1 cellular context compared by ENCODE assay signal in the genomic region with DNA sequence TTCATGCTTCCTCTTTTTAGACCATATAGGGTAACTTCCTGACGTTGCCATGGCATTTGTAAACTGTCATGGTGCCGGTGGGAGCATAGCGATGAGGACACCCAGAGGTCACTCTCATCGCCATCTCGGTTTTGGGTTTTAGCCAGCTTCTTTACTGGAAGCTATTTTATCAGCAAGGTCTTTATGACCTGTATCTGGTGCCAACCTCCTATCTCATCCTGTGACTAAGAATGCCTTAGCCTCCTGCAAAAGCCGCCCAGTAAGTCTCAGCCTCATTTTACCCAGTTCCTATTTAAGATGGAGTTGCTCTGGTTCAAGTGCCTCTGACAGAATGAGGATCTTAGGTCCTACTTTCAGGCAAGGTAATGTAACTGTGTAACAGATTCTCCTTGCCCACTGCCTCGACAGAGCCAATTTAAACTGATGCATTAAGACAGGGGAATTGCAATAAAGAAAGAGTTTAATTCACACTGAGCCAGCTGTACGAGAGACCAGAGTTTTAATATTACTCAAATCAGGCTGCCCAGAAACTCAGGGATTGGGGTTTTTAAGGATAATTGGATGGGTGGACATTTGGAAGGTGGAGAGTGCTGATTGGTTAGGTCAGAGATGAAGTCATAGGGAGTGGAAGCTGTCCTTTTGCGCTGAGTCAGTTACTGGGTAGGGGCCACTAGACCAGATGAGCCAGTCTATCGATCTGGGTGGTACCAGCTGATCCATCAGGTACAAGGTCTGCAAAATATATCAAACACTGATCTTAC.
TF ChIP-seq lines count a peak whose summit lies in the region.

No MANE protein-coding gene starts in this region.

TF ChIP-seq in K562, 482 proteins besides CTCF, POLR2A, EP300 and RAD21 (continues in another document):
- TF ChIP-seq ARID3A (IDR thresholded peaks at IDR 0.05; ENCODE audit: borderline replicate concordance, low read depth, low read length) (no peak), HNRNPLL (IDR thresholded peaks at IDR 0.05; ENCODE audit: low read depth, low read length, poor library complexity, severe bottlenecking) (no peak), SMAD3 (CRISPR knock-in tag; conservative IDR thresholded peaks at IDR 0.05) (peak; percentile 65; the same call in 1 of the 2 replicates), ZSCAN29 (IDR thresholded peaks at IDR 0.05) (no peak), NR2C1 (IDR thresholded peaks at IDR 0.05) (no peak; the same call in 1 of the 2 replicates), NR2C1 (tag; IDR thresholded peaks at IDR 0.05) (peak; percentile 91), HINFP (tag; conservative IDR thresholded peaks at IDR 0.05; ENCODE audit: low read depth) (0 out of 2 replicates have a peak, but pooled peaks have one; percentile 59), MAFF (IDR thresholded peaks at IDR 0.05; ENCODE audit: low read length) (peak; percentile 23; the same call in 1 of the 2 replicates), KAT2B (IDR thresholded peaks at IDR 0.05; ENCODE audit: low read depth, low read length) (no peak), ZNF707 (CRISPR knock-in tag; conservative IDR thresholded peaks at IDR 0.05) (peak; percentile 70; the same call in 1 of the 2 replicates), ZNF583 (CRISPR knock-in tag; IDR thresholded peaks at IDR 0.05) (peak; percentile 95), TRIM24 (IDR thresholded peaks at IDR 0.05) (peak in 1 of 2 experiments; percentile 32; a peak in 1 of 4 replicates), ZNF766 (CRISPR knock-in tag; conservative IDR thresholded peaks at IDR 0.05) (peak; percentile 95), ZNF79 (CRISPR knock-in tag; IDR thresholded peaks at IDR 0.05; ENCODE audit: low read depth) (peak; percentile 75; the same call in 1 of the 2 replicates), ZNF41 (CRISPR knock-in tag; conservative IDR thresholded peaks at IDR 0.05) (peak; percentile 82), ZNF668 (CRISPR knock-in tag; IDR thresholded peaks at IDR 0.05) (peak; percentile 92), FOS (IDR thresholded peaks at IDR 0.05; ENCODE audit: extremely low read depth, insufficient read length) (no peak), ZNF408 (CRISPR knock-in tag; IDR thresholded peaks at IDR 0.05; ENCODE audit: low read depth) (no peak), MEF2D (tag; conservative IDR thresholded peaks at IDR 0.05; ENCODE audit: low read depth) (peak; percentile 92), KLF13 (tag; IDR thresholded peaks at IDR 0.05; ENCODE audit: borderline replicate concordance, low read depth) (peak; percentile 68; the same call in 1 of the 2 replicates), CLOCK (CRISPR knock-in tag; IDR thresholded peaks at IDR 0.05; ENCODE audit: borderline replicate concordance) (peak; percentile 57; the same call in 1 of the 2 replicates), ZKSCAN3 (CRISPR knock-in tag; IDR thresholded peaks at IDR 0.05) (no peak), POU5F1 (IDR thresholded peaks at IDR 0.05; ENCODE audit: borderline replicate concordance, low read depth, low read length, partially characterized antibody) (no peak), TAF7 (tag; IDR thresholded peaks at IDR 0.05) (peak; percentile 89), ZNF316 (IDR thresholded peaks at IDR 0.05) (peak; percentile 91), TSHZ1 (CRISPR knock-in tag; IDR thresholded peaks at IDR 0.05) (peak; percentile 85), NFE2 (IDR thresholded peaks at IDR 0.05; ENCODE audit: low read depth) (peak; percentile 61), ZNF354B (CRISPR knock-in tag; IDR thresholded peaks at IDR 0.05) (no peak), HSF4 (CRISPR knock-in tag; IDR thresholded peaks at IDR 0.05; ENCODE audit: borderline replicate concordance) (peak; percentile 80; the same call in 1 of the 2 replicates)
- TF ChIP-seq, protein P1, sequence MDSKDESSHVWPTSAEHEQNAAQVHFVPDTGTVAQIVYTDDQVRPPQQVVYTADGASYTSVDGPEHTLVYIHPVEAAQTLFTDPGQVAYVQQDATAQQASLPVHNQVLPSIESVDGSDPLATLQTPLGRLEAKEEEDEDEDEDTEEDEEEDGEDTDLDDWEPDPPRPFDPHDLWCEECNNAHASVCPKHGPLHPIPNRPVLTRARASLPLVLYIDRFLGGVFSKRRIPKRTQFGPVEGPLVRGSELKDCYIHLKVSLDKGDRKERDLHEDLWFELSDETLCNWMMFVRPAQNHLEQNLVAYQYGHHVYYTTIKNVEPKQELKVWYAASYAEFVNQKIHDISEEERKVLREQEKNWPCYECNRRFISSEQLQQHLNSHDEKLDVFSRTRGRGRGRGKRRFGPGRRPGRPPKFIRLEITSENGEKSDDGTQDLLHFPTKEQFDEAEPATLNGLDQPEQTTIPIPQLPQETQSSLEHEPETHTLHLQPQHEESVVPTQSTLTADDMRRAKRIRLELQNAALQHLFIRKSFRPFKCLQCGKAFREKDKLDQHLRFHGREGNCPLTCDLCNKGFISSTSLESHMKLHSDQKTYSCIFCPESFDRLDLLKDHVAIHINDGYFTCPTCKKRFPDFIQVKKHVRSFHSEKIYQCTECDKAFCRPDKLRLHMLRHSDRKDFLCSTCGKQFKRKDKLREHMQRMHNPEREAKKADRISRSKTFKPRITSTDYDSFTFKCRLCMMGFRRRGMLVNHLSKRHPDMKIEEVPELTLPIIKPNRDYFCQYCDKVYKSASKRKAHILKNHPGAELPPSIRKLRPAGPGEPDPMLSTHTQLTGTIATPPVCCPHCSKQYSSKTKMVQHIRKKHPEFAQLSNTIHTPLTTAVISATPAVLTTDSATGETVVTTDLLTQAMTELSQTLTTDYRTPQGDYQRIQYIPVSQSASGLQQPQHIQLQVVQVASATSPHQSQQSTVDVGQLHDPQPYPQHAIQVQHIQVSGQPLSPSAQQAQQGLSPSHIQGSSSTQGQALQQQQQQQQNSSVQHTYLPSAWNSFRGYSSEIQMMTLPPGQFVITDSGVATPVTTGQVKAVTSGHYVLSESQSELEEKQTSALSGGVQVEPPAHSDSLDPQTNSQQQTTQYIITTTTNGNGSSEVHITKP (IDR thresholded peaks at IDR 0.05; ENCODE audit: partially characterized antibody) = no peak
- TF ChIP-seq, protein P2, sequence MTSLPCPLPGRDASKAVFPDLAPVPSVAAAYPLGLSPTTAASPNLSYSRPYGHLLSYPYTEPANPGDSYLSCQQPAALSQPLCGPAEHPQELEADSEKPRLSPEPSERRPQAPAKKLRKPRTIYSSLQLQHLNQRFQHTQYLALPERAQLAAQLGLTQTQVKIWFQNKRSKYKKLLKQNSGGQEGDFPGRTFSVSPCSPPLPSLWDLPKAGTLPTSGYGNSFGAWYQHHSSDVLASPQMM (CRISPR knock-in tag; IDR thresholded peaks at IDR 0.05) = no peak
- TF ChIP-seq, protein P3, sequence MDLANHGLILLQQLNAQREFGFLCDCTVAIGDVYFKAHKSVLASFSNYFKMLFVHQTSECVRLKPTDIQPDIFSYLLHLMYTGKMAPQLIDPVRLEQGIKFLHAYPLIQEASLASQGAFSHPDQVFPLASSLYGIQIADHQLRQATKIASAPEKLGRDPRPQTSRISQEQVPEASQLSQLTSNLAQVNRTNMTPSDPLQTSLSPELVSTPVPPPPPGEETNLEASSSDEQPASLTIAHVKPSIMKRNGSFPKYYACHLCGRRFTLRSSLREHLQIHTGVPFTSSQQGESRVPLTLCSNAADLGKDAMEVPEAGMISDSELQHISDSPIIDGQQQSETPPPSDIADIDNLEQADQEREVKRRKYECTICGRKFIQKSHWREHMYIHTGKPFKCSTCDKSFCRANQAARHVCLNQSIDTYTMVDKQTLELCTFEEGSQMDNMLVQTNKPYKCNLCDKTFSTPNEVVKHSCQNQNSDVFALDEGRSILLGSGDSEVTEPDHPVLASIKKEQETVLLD (IDR thresholded peaks at IDR 0.05) = peak; percentile 50; the same call in 1 of the 2 replicates
- TF ChIP-seq, protein P4, sequence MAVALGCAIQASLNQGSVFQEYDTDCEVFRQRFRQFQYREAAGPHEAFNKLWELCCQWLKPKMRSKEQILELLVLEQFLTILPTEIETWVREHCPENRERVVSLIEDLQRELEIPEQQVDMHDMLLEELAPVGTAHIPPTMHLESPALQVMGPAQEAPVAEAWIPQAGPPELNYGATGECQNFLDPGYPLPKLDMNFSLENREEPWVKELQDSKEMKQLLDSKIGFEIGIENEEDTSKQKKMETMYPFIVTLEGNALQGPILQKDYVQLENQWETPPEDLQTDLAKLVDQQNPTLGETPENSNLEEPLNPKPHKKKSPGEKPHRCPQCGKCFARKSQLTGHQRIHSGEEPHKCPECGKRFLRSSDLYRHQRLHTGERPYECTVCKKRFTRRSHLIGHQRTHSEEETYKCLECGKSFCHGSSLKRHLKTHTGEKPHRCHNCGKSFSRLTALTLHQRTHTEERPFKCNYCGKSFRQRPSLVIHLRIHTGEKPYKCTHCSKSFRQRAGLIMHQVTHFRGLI (CRISPR knock-in tag; IDR thresholded peaks at IDR 0.05) = no peak
- TF ChIP-seq, protein P5, sequence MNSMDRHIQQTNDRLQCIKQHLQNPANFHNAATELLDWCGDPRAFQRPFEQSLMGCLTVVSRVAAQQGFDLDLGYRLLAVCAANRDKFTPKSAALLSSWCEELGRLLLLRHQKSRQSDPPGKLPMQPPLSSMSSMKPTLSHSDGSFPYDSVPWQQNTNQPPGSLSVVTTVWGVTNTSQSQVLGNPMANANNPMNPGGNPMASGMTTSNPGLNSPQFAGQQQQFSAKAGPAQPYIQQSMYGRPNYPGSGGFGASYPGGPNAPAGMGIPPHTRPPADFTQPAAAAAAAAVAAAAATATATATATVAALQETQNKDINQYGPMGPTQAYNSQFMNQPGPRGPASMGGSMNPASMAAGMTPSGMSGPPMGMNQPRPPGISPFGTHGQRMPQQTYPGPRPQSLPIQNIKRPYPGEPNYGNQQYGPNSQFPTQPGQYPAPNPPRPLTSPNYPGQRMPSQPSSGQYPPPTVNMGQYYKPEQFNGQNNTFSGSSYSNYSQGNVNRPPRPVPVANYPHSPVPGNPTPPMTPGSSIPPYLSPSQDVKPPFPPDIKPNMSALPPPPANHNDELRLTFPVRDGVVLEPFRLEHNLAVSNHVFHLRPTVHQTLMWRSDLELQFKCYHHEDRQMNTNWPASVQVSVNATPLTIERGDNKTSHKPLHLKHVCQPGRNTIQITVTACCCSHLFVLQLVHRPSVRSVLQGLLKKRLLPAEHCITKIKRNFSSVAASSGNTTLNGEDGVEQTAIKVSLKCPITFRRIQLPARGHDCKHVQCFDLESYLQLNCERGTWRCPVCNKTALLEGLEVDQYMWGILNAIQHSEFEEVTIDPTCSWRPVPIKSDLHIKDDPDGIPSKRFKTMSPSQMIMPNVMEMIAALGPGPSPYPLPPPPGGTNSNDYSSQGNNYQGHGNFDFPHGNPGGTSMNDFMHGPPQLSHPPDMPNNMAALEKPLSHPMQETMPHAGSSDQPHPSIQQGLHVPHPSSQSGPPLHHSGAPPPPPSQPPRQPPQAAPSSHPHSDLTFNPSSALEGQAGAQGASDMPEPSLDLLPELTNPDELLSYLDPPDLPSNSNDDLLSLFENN (IDR thresholded peaks at IDR 0.05; ENCODE audit: low read depth in 2 of 2, low read length in 2 of 2) = no peak
